ENCODE assay signal across 13 cellular contexts in the genomic region with DNA sequence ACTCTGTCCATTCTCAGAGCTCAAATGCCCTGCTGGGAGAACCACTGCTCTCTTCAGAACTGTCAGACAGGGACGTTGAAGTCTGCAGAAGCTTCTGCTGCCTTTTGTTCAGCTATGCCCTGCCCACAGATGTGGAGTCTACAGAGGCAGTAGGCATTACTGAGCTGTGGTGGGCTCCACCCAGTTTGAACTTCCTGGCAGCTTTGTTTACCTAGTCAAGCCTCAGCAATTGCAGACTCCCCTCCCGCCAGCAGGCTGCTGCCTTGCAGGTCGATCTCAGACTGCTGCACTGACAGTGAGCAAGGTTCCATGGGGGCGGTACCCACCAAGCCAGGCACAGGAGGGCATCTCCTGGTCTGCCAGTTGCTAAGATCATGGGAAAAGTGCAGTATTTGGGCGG. TPM values are rescaled to one million over a fixed set of nuclear protein-coding genes. Genes with fewer than 3 reads are reported as not detected.
A peak's percentile ranks its signal among the peaks of the same experiment; 100 is the strongest.
DNase-seq lines count a peak whose midpoint lies in the region; ATAC-seq and TF ChIP-seq lines count a peak whose summit lies in the region.
"Had no signal": no experiment of that assay in that cellular context is flagged by ENCODE, and none has a peak within 500 bp of the region (broad histone marks: within the 10 kb centered on the region; RNA-seq: fewer than 3 reads in every experiment).

No MANE protein-coding gene starts in this region.

- H3K79me1 ChIP-seq in trophoblast cell (ENCODE audit: low read length), result no peaks in the 10 kb centered on the region

- H3K27me3 ChIP-seq in CD4-positive, alpha-beta T cell (ENCODE audit: control insufficient read depth, insufficient read depth, low read length), result no peaks in the 10 kb centered on the region
- H3K27me3 ChIP-seq in MM.1S (replicated peaks; ENCODE audit: insufficient read depth, low read length), result no peaks in the 10 kb centered on the region
- H3K27me3 ChIP-seq in trophoblast cell (ENCODE audit: insufficient read depth, low read length), result no peaks in the 10 kb centered on the region
- H3K27me3 ChIP-seq: SJCRH30 had no signal

- intact Hi-C loops in CD4-positive, alpha-beta T cell (cut with DNase I, micrococcal nuclease), result loop anchor here in 1 of 2 experiments (1.0 kb wide), 1 partner anchor 22 kb away; a partner anchor contains a TSS

- no peak overlapping the region for H4K8ac ChIP-seq in trophoblast cell (ENCODE audit: low read depth, low read length)

- H3K4me1 ChIP-seq in MM.1S (ENCODE audit: low read length) (no peaks in the 10 kb centered on the region), trophoblast cell (ENCODE audit: control insufficient read depth in 1 of 2, insufficient read depth in 2 of 2, low read length in 2 of 2) (no peaks in the 10 kb centered on the region)
- H3K4me1 ChIP-seq: parathyroid adenoma, SJCRH30 had no signal

- peak in 9 of 10 experiments; percentile 38 to 71 (median 57) for DNase-seq in CD4-positive, alpha-beta T cell
- peak; percentile 9 for DNase-seq in MM.1S
- peak; percentile 56 for DNase-seq in activated CD4-positive, alpha-beta T cell treated with anti-CD3 and anti-CD28 coated beads, Interleukin-2, amount 50 U/mL, for 1 hour
- peak; percentile 43 to 71 for DNase-seq in central memory CD8-positive, alpha-beta T cell (ENCODE audit: low spot score in 2 of 2)
- DNase-seq in trophoblast cell, result no peak
- no peak for DNase-seq in NCI-H2029 treated with DMSO at 0.1 percent for 48 hours (lab: John Stamatoyannopoulos, UW)
- DNase-seq in SW480 (ENCODE audit: low spot score), result no peak
- DNase-seq: GF-D8, NCI-H524, SJCRH30 had no signal

- CTCF ChIA-PET in CD4-positive, alpha-beta T cell (lab: Charles Lee), result no interaction called here

- H3K79me2 ChIP-seq in MM.1S (ENCODE audit: low read length) (no peaks in the 10 kb centered on the region), trophoblast cell (ENCODE audit: control insufficient read depth, insufficient read depth, low read length, poor library complexity) (no peaks in the 10 kb centered on the region)
- H3K79me2 ChIP-seq: parathyroid adenoma had no signal

- peak overlapping the region; percentile 38 for H3K4me3 Mint-ChIP-seq in CD4-positive, alpha-beta T cell
- H3K4me3 Mint-ChIP-seq in central memory CD8-positive, alpha-beta T cell, result peak overlapping the region; percentile 49
- H3K4me3 Mint-ChIP-seq: brain had no signal

- H3K4me3 ChIP-seq in MM.1S (ENCODE audit: low read length) (no peak overlapping the region), trophoblast cell (ENCODE audit: low read depth, low read length) (no peak overlapping the region)
- H3K4me3 ChIP-seq: SJCRH30 had no signal

- H3K27ac ChIP-seq in CD4-positive, alpha-beta T cell (ENCODE audit: low read depth, low read length), result no peak overlapping the region
- H3K27ac ChIP-seq in MM.1S (ENCODE audit: low read length), result no peak overlapping the region
- H3K27ac ChIP-seq in trophoblast cell (ENCODE audit: low read depth, low read length), result no peak overlapping the region
- H3K27ac ChIP-seq: parathyroid adenoma, SJCRH30 had no signal

- H3K36me3 Mint-ChIP-seq in CD4-positive, alpha-beta T cell (ENCODE audit: low read depth), result peaks cover 44% of the 10 kb centered on the region
- peaks cover 5% of the 10 kb centered on the region for H3K36me3 Mint-ChIP-seq in central memory CD8-positive, alpha-beta T cell (ENCODE audit: insufficient read depth)

- peak overlapping the region; percentile 70 for H3K27ac Mint-ChIP-seq in CD4-positive, alpha-beta T cell
- peak overlapping the region; percentile 87 for H3K27ac Mint-ChIP-seq in central memory CD8-positive, alpha-beta T cell (ENCODE audit: low read depth)
- H3K27ac Mint-ChIP-seq: brain had no signal

- H3K9ac ChIP-seq in MM.1S (ENCODE audit: low read length), result no peak overlapping the region
- H3K9ac ChIP-seq in trophoblast cell (ENCODE audit: low read length), result no peak overlapping the region
- H3K9ac ChIP-seq: parathyroid adenoma had no signal

- no CpG with 5 or more reads among the region's 5 CpGs for WGBS in trophoblast cell (ENCODE audit: extremely low coverage, insufficient coverage, insufficient read length)

- H3K4ac ChIP-seq in trophoblast cell (ENCODE audit: low read depth, low read length), result no peak overlapping the region

- H2AFZ ChIP-seq in MM.1S (ENCODE audit: low read length) (no peak overlapping the region), trophoblast cell (ENCODE audit: insufficient read depth, low read length, poor library complexity) (no peak overlapping the region)
- H2AFZ ChIP-seq: parathyroid adenoma had no signal

- no peaks in the 10 kb centered on the region for H4K20me1 ChIP-seq in MM.1S (ENCODE audit: insufficient read depth, low read length)

- H3K18ac ChIP-seq in trophoblast cell (ENCODE audit: low read length), result no peak overlapping the region

- H3F3A ChIP-seq in MM.1S (ENCODE audit: insufficient read depth, low read length), result no peaks in the 10 kb centered on the region

- H3K9me3 Mint-ChIP-seq in CD4-positive, alpha-beta T cell, result peaks cover 15% of the 10 kb centered on the region
- H3K9me3 Mint-ChIP-seq in central memory CD8-positive, alpha-beta T cell, result no peaks in the 10 kb centered on the region

- H2BK120ac ChIP-seq in trophoblast cell (ENCODE audit: insufficient read depth, low read length, poor library complexity), result no peak overlapping the region

- no peak overlapping the region for H2AK5ac ChIP-seq in trophoblast cell (ENCODE audit: low read length)

- TF ChIP-seq CTCF in CD4-positive, alpha-beta T cell (IDR thresholded peaks at IDR 0.05), result no peak
- TF ChIP-seq CTCF in MM.1S (IDR thresholded peaks at IDR 0.05; ENCODE audit: low read length), result no peak

- H3K23ac ChIP-seq in trophoblast cell (ENCODE audit: low read length), result no peak overlapping the region

- peaks cover 35% of the 10 kb centered on the region for H3K4me1 Mint-ChIP-seq in CD4-positive, alpha-beta T cell (ENCODE audit: low read depth)
- peaks cover 39% of the 10 kb centered on the region for H3K4me1 Mint-ChIP-seq in central memory CD8-positive, alpha-beta T cell
- H3K4me1 Mint-ChIP-seq: brain had no signal

- H3K4me2 ChIP-seq in MM.1S (ENCODE audit: low read depth, low read length), result no peak overlapping the region
- no peak overlapping the region for H3K4me2 ChIP-seq in trophoblast cell (ENCODE audit: low read length)

- no peaks in the 10 kb centered on the region for H3K36me3 ChIP-seq in MM.1S (replicated peaks; ENCODE audit: insufficient read depth, low read length)
- H3K36me3 ChIP-seq in trophoblast cell (ENCODE audit: control insufficient read depth in 1 of 2, insufficient read depth in 2 of 2, low read length in 2 of 2), result peaks cover 5% of the 10 kb centered on the region in 2 experiments
- H3K36me3 ChIP-seq: SJCRH30 had no signal

- H3K9me3 ChIP-seq in CD4-positive, alpha-beta T cell (ENCODE audit: control insufficient read depth, low read length), result no peaks in the 10 kb centered on the region
- no peaks in the 10 kb centered on the region for H3K9me3 ChIP-seq in MM.1S (replicated peaks; ENCODE audit: insufficient read depth, low read length)
- H3K9me3 ChIP-seq in trophoblast cell (ENCODE audit: insufficient read depth, low read depth, low read length), result peaks cover 8% of the 10 kb centered on the region
- H3K9me3 ChIP-seq: SJCRH30 had no signal

- no peak overlapping the region for H3K14ac ChIP-seq in trophoblast cell (ENCODE audit: low read length)

- H3K27me3 Mint-ChIP-seq in CD4-positive, alpha-beta T cell, result no peaks in the 10 kb centered on the region
- no peaks in the 10 kb centered on the region for H3K27me3 Mint-ChIP-seq in central memory CD8-positive, alpha-beta T cell
- H3K27me3 Mint-ChIP-seq: brain had no signal

- POLR2A ChIA-PET in CD4-positive, alpha-beta T cell (lab: Charles Lee), result interaction anchor here (0.9 to 2.5 kb wide), 4 partner anchors 20 to 425 kb away, joined by 3 to 54 read pairs (median 5); a partner anchor contains a TSS

- no peak overlapping the region for H2BK12ac ChIP-seq in trophoblast cell (ENCODE audit: low read length)

- no peaks in the 10 kb centered on the region for H3K9me2 ChIP-seq in MM.1S (replicated peaks; ENCODE audit: insufficient read depth, low read length)

- no peak overlapping the region for H4K12ac ChIP-seq in trophoblast cell (ENCODE audit: low read depth, low read length)

- peak; percentile 98 for ATAC-seq in CD4-positive, alpha-beta T cell (ENCODE audit: poor library complexity)
- peak; percentile 99 for ATAC-seq in central memory CD8-positive, alpha-beta T cell (replicated peaks; ENCODE audit: extremely low read depth, poor library complexity, severe bottlenecking)
- ATAC-seq in GM18858 (IDR thresholded peaks at IDR 0.05; ENCODE audit: unreplicated experiment), result no peak

- H4K91ac ChIP-seq in trophoblast cell (ENCODE audit: low read depth, low read length), result no peak overlapping the region

- H2BK5ac ChIP-seq in trophoblast cell (ENCODE audit: low read depth, low read length, poor library complexity), result no peak overlapping the region

RNA-seq across cellular contexts. Expression of a gene that starts 21.8 kb away (rescaled TPM):
- 10 to 100 TPM; 22.1 TPM for total RNA-seq in CD4-positive, alpha-beta T cell
- 26.4 and 26.5 TPM in 2 replicates for polyA plus RNA-seq in trophoblast cell (2013)

Comparison
In these comparisons a context has a peak if more than half of its experiments do, and no peak if none do; other contexts are left out.
1. DNase-seq: peak in CD4-positive, alpha-beta T cell (9 of 10), MM.1S (single experiment), activated CD4-positive, alpha-beta T cell treated with anti-CD3 and anti-CD28 coated beads, Interleukin-2, amount 50 U/mL, for 1 hour (single experiment) and central memory CD8-positive, alpha-beta T cell (2 of 2); none in trophoblast cell (0 of 2), NCI-H2029 treated with DMSO at 0.1 percent for 48 hours (single experiment) and SW480 (single experiment).